ENCODE assay signal across 10 cellular contexts in genomic region chr17:75814900-75815373, GRCh38. TPM values are rescaled to one million over a fixed set of nuclear protein-coding genes. Genes with fewer than 3 reads are reported as not detected.
A peak's percentile ranks its signal among the peaks of the same experiment; 100 is the strongest.
DNase-seq lines count a peak whose midpoint lies in the region; ATAC-seq and TF ChIP-seq lines count a peak whose summit lies in the region.
"Had no signal": no experiment of that assay in that cellular context is flagged by ENCODE, and none has a peak within 500 bp of the region (broad histone marks: within the 10 kb centered on the region; RNA-seq: fewer than 3 reads in every experiment).

No MANE protein-coding gene starts in this region.

- H3K36me3 Mint-ChIP-seq in naive thymus-derived CD8-positive, alpha-beta T cell, result peaks cover 0 to 74% (median 12%) of the 10 kb centered on the region in 3 donors

- peaks cover 0 to 78% of the 10 kb centered on the region in 2 donors for H3K36me3 ChIP-seq in vagina

- no peaks in the 10 kb centered on the region for H3K27me3 Mint-ChIP-seq in naive thymus-derived CD8-positive, alpha-beta T cell

- intact Hi-C loops in vagina (cut with DNase I), result loop anchor here (5.0 kb wide), 1 partner anchor 458 kb away; no protein-coding TSS in a partner anchor

- H3K9me3 ChIP-seq in vagina, result no peaks in the 10 kb centered on the region

- H3K4me1 Mint-ChIP-seq in naive thymus-derived CD8-positive, alpha-beta T cell, result peaks cover 0 to 2% (median 0%) of the 10 kb centered on the region in 4 donors

- no peaks in the 10 kb centered on the region for H3K27me3 ChIP-seq in vagina

- ATAC-seq in naive thymus-derived CD8-positive, alpha-beta T cell, result no peak

- H3K27ac ChIP-seq in vagina, result peak overlapping the region; percentile 8

- H3K4me3 ChIP-seq in vagina, result no peak overlapping the region

- H3K4me3 Mint-ChIP-seq in naive thymus-derived CD8-positive, alpha-beta T cell, result no peak overlapping the region

- TF ChIP-seq POLR2A in vagina (IDR thresholded peaks at IDR 0.05), result no peak

- TF ChIP-seq CTCF in vagina (IDR thresholded peaks at IDR 0.05), result no peak
- TF ChIP-seq CTCF in GM13976 (IDR thresholded peaks at IDR 0.05; ENCODE audit: borderline replicate concordance, control extremely low read depth, extremely low read depth, insufficient read depth, missing control alignments), result no peak

- peak overlapping the region in 2 of 10 donors; percentile 55 to 81 for H3K27ac Mint-ChIP-seq in naive thymus-derived CD8-positive, alpha-beta T cell

- H3K4me1 ChIP-seq in vagina, result peaks cover 34% of the 10 kb centered on the region

- POLR2A ChIA-PET in naive thymus-derived CD8-positive, alpha-beta T cell (lab: Charles Lee), result interaction anchor here (0.5 to 1.7 kb wide), 8 partner anchors 15 to 68 kb away, joined by 3 to 5 read pairs (median 3); partner anchors contain the start of gene UNC13D

- H3K9me3 Mint-ChIP-seq in naive thymus-derived CD8-positive, alpha-beta T cell, result no peaks in the 10 kb centered on the region

- DNase-seq in HK-2 (ENCODE audit: unreplicated experiment) (peak; percentile 68), amniotic epithelial cell (ENCODE audit: low read depth) (peak; percentile 78), fibroblast of the conjunctiva (ENCODE audit: low read depth) (peak; percentile 31), vagina (ENCODE audit: extremely low spot score in 2 of 2) (no peak), GM13976 (ENCODE audit: low spot score) (no peak)
- DNase-seq in activated CD8-positive, alpha-beta memory T cell treated with anti-CD3 and anti-CD28 coated beads, Interleukin-2, amount 50 U/mL, for 4 hours, result no peak
- no peak for DNase-seq in naive thymus-derived CD8-positive, alpha-beta T cell
- DNase-seq: activated effector memory CD4-positive, alpha-beta T cell treated with anti-CD3 and anti-CD28 coated beads, Interleukin-2, amount 50 U/mL, for 16 hours; NCI-H2081 treated with DMSO at 0.1 percent for 48 hours; retina had no signal

- in situ Hi-C loops in GM13976 (cut with MboI; ENCODE audit: low sequenced_read_pairs, unreplicated experiment), result no loop called here

RNA-seq across cellular contexts. Expression of gene UNC13D, which starts 29.3 kb away (rescaled TPM):
- total RNA-seq in vagina, result 32.7 TPM
- 100 to 1,000 TPM; 147 to 153 TPM for total RNA-seq in naive thymus-derived CD8-positive, alpha-beta T cell
- polyA plus RNA-seq in naive thymus-derived CD8-positive, alpha-beta T cell, result 10 to 100 TPM; 50.3 to 78.0 (median 54.0) TPM

RNA-seq across cellular contexts. Expression of gene UNK, which starts 30.3 kb away (rescaled TPM):
- total RNA-seq in vagina, result 35.1 TPM
- total RNA-seq in naive thymus-derived CD8-positive, alpha-beta T cell, result 10 to 100 TPM; 55.6 to 57.7 TPM
- polyA plus RNA-seq in naive thymus-derived CD8-positive, alpha-beta T cell, result 10 to 100 TPM; 24.4 to 26.9 (median 26.2) TPM

RNA-seq across cellular contexts. Expression of gene WBP2, which starts 40.2 kb away (rescaled TPM):
- total RNA-seq in vagina, result 54.3 TPM
- total RNA-seq in naive thymus-derived CD8-positive, alpha-beta T cell, result 100 to 1,000 TPM; 152 to 156 TPM
- 10 to 100 TPM; 58.1 to 95.1 (median 70.6) TPM for polyA plus RNA-seq in naive thymus-derived CD8-positive, alpha-beta T cell

RNA-seq across cellular contexts. Expression of gene GALK1, which starts 49.9 kb away (rescaled TPM):
- 18.4 TPM for total RNA-seq in vagina
- total RNA-seq in naive thymus-derived CD8-positive, alpha-beta T cell, result 10 to 100 TPM; 14.8 to 18.0 TPM
- polyA plus RNA-seq in naive thymus-derived CD8-positive, alpha-beta T cell, result 10 to 100 TPM in 2 of 3 donors, 1 to 10 TPM in 1; 9.5 to 14.4 (median 13.9) TPM

Comparison
In these comparisons a context has a peak if more than half of its experiments do, and no peak if none do; other contexts are left out.
1. DNase-seq: peak in HK-2 (single experiment), amniotic epithelial cell (single experiment) and fibroblast of the conjunctiva (single experiment); none in vagina (0 of 2), activated CD8-positive, alpha-beta memory T cell treated with anti-CD3 and anti-CD28 coated beads, Interleukin-2, amount 50 U/mL, for 4 hours (single experiment), GM13976 (single experiment) and naive thymus-derived CD8-positive, alpha-beta T cell (0 of 10).